ENCODE assay signal across 8 cellular contexts in genomic region chr4:127622923-127623754, GRCh38. TPM values are rescaled to one million over a fixed set of nuclear protein-coding genes. Genes with fewer than 3 reads are reported as not detected.
A peak's percentile ranks its signal among the peaks of the same experiment; 100 is the strongest.
DNase-seq lines count a peak whose midpoint lies in the region; ATAC-seq lines count a peak whose summit lies in the region.

No MANE protein-coding gene starts in this region.

- peak overlapping the region; percentile 64 for H3K4me3 ChIP-seq in HUES48 (ENCODE audit: low read depth, low read length)
- peak overlapping the region; percentile 48 for H3K4me3 ChIP-seq in iPS-11a (ENCODE audit: low read depth, low read length)

- no peaks in the 10 kb centered on the region for H3K9me3 ChIP-seq in HUES48 (ENCODE audit: control insufficient read depth, insufficient read depth, low read length)

- H3K4me1 ChIP-seq in HUES48 (ENCODE audit: control insufficient read depth, insufficient read depth, low read length): 0 out of 2 replicates have a peak, but pooled peaks cover 4% of the 10 kb centered on the region

- peaks cover 38% of the 10 kb centered on the region for H3K27me3 ChIP-seq in HUES48 (ENCODE audit: control insufficient read depth, insufficient read depth, low read length)

- peak; percentile 83 for ATAC-seq in sciatic nerve
- no peak for ATAC-seq in HG02763 (IDR thresholded peaks at IDR 0.05; ENCODE audit: unreplicated experiment)
- ATAC-seq in GM19023 (IDR thresholded peaks at IDR 0.05; ENCODE audit: unreplicated experiment): no peak

- no peak overlapping the region for H3K27ac ChIP-seq in HUES48 (ENCODE audit: low read depth, low read length)

- intact Hi-C loops in sciatic nerve (cut with DNase I): no loop called here

- H3K36me3 ChIP-seq in HUES48 (ENCODE audit: control insufficient read depth, insufficient read depth, low read length): no peaks in the 10 kb centered on the region

- H3K9ac ChIP-seq in HUES48 (ENCODE audit: low read depth, low read length): 0 out of 2 replicates have a peak overlapping the region, but pooled peaks have one; percentile 35

- DNase-seq in NCI-H2081 (lab: John Stamatoyannopoulos, UW) (peak; percentile 21 to 56), NCI-H2081 treated with DMSO at 0.1 percent for 48 hours (lab: John Stamatoyannopoulos, UW) (no peak), anterior cingulate cortex (lab: John Stamatoyannopoulos, UW) (peak in 39 of 58 donors; percentile 7 to 67 (median 31)), sciatic nerve (ENCODE audit: low spot score) (peak; percentile 66)

RNA-seq across cellular contexts. Expression of gene INTU, which starts 9.6 kb away (rescaled TPM):
- total RNA-seq in sciatic nerve: 24.2 TPM
